28 cellular contexts compared by ENCODE assay signal in genomic region chr4:27429260-27429970, GRCh38.
DNase-seq lines count a peak whose midpoint lies in the region; ATAC-seq and TF ChIP-seq lines count a peak whose summit lies in the region.
"Had no signal": no experiment of that assay in that cellular context is flagged by ENCODE, and none has a peak within 500 bp of the region (broad histone marks: within the 10 kb centered on the region; RNA-seq: fewer than 3 reads in every experiment).

No MANE protein-coding gene starts in this region.

- H3K27ac Mint-ChIP-seq in WTC11: no peak overlapping the region
- H3K27ac Mint-ChIP-seq in immature natural killer cell: no peak overlapping the region
- H3K27ac Mint-ChIP-seq: activated CD4-positive, alpha-beta T cell treated with anti-CD3 and anti-CD28 coated beads, Interleukin-2, amount 10 ng/mL, durations not matched to agents 7 days and 5 days; activated T-cell treated with anti-CD3 and anti-CD28 coated beads, Interleukin-2, amount 50 U/mL, for 24 hours; CD4-positive, alpha-beta T cell; H9; natural killer cell treated with Interleukin-12 subunit alpha and Interleukin-12 subunit beta and Interleukin-15 and Interleukin-18, amount 100 ng/mL, for 72 hours; stimulated activated naive CD8-positive, alpha-beta T cell treated with anti-CD3 and anti-CD28 coated beads, Interleukin-15, amount 100 ng/mL, for 72 hours had no signal

- peaks cover 9% of the 10 kb centered on the region for H3K9me3 Mint-ChIP-seq in WTC11
- H3K9me3 Mint-ChIP-seq in immature natural killer cell: peaks cover 4 to 20% (median 8%) of the 10 kb centered on the region in 6 donors
- H3K9me3 Mint-ChIP-seq: H9 had no signal

- no peaks in the 10 kb centered on the region for H3K27me3 ChIP-seq in mesendoderm (ENCODE audit: insufficient read depth, low read length, poor library complexity)
- H3K27me3 ChIP-seq in dorsolateral prefrontal cortex: no peaks in the 10 kb centered on the region
- H3K27me3 ChIP-seq: body of pancreas, Peyer's patch, vagina had no signal

- H3K4ac ChIP-seq in mesendoderm (ENCODE audit: low read depth, low read length): no peak overlapping the region

- no peak overlapping the region for H4K5ac ChIP-seq in mesendoderm (ENCODE audit: low read length)

- H3K36me3 Mint-ChIP-seq in WTC11 (no peaks in the 10 kb centered on the region), immature natural killer cell (no peaks in the 10 kb centered on the region)
- H3K36me3 Mint-ChIP-seq: natural killer cell treated with Interleukin-12 subunit alpha and Interleukin-12 subunit beta and Interleukin-15 and Interleukin-18, amount 100 ng/mL, for 72 hours had no signal

- no peaks in the 10 kb centered on the region for H3K9me3 ChIP-seq in mucosa of descending colon
- H3K9me3 ChIP-seq: body of pancreas, lower lobe of right lung, Peyer's patch, vagina had no signal

- H2AK5ac ChIP-seq in mesendoderm (ENCODE audit: low read length): no peak overlapping the region

- peak; percentile 8 to 54 for DNase-seq in NCI-H524 (lab: John Stamatoyannopoulos, UW)
- no peak for DNase-seq in NCI-H524 treated with DMSO at 0.1 percent for 48 hours (lab: John Stamatoyannopoulos, UW)
- DNase-seq in WTC11 (ENCODE audit: low spot score): no peak
- DNase-seq in fibroblast of villous mesenchyme (ENCODE audit: low read depth): peak; percentile 16
- peak; percentile 6 for DNase-seq in mesendoderm
- no peak for DNase-seq in dorsolateral prefrontal cortex
- no peak for DNase-seq in immature natural killer cell
- no peak for DNase-seq in mucosa of descending colon
- DNase-seq: activated CD4-positive, alpha-beta T cell treated with anti-CD3 and anti-CD28 coated beads, Interleukin-2, amount 10 ng/mL, durations not matched to agents 7 days and 5 days; activated gamma-delta T cell treated with Interleukin-2 at 50 U/mL for 16 hours; activated T-cell treated with anti-CD3 and anti-CD28 coated beads, Interleukin-2, amount 50 U/mL, for 24 hours; body of pancreas; CD4-positive, alpha-beta T cell; DMS153; foreskin melanocyte; H9; hypothalamus; lower lobe of right lung; NCI-H2107; NCI-H526 treated with DMSO at 0.1 percent for 48 hours; Peyer's patch; small intestine; stimulated activated CD4-positive, alpha-beta T cell treated with anti-CD3 and anti-CD28 coated beads, Interleukin-1b, Interleukin-23, amount 100 ng/mL, for 48 hours; stimulated activated CD8-positive, alpha-beta memory T cell treated with anti-CD3 and anti-CD28 coated beads, Interleukin-4, amount 100 ng/mL, for 48 hours; stimulated activated naive CD8-positive, alpha-beta T cell treated with anti-CD3 and anti-CD28 coated beads, Interleukin-15, amount 100 ng/mL, for 72 hours; T1000 had no signal

- H3K23ac ChIP-seq in mesendoderm (ENCODE audit: low read length): no peak overlapping the region

- H3K36me3 ChIP-seq in mesendoderm (ENCODE audit: control insufficient read depth, insufficient read depth, low read length) (no peaks in the 10 kb centered on the region), mucosa of descending colon (ENCODE audit: low read depth) (no peaks in the 10 kb centered on the region)
- H3K36me3 ChIP-seq: lower lobe of right lung, Peyer's patch, vagina had no signal

- H3K9ac ChIP-seq in mesendoderm (ENCODE audit: low read length): no peak overlapping the region

- H3K4me3 Mint-ChIP-seq in WTC11 (no peak overlapping the region), immature natural killer cell (no peak overlapping the region)
- H3K4me3 Mint-ChIP-seq: activated CD4-positive, alpha-beta T cell treated with anti-CD3 and anti-CD28 coated beads, Interleukin-2, amount 10 ng/mL, durations not matched to agents 7 days and 5 days; activated T-cell treated with anti-CD3 and anti-CD28 coated beads, Interleukin-2, amount 50 U/mL, for 24 hours; CD4-positive, alpha-beta T cell; H9; natural killer cell treated with Interleukin-12 subunit alpha and Interleukin-12 subunit beta and Interleukin-15 and Interleukin-18, amount 100 ng/mL, for 72 hours; stimulated activated naive CD8-positive, alpha-beta T cell treated with anti-CD3 and anti-CD28 coated beads, Interleukin-15, amount 100 ng/mL, for 72 hours had no signal

- WGBS in mesendoderm (ENCODE audit: extremely low coverage, insufficient coverage, low lambda C conversion rate): no CpG with 5 or more reads among the region's 5 CpGs

- no peak overlapping the region for H4K8ac ChIP-seq in mesendoderm (ENCODE audit: low read depth, low read length)

- POLR2A ChIA-PET in WTC11 (lab: Charles Lee): no interaction called here

- H3K4me3 ChIP-seq in fibroblast of villous mesenchyme (ENCODE audit: low read depth, low read length): no peak overlapping the region
- H3K4me3 ChIP-seq in mesendoderm (ENCODE audit: low read length): no peak overlapping the region
- no peak overlapping the region for H3K4me3 ChIP-seq in dorsolateral prefrontal cortex
- H3K4me3 ChIP-seq in mucosa of descending colon: no peak overlapping the region
- H3K4me3 ChIP-seq: body of pancreas, lower lobe of right lung, Peyer's patch, vagina had no signal

- TF ChIP-seq CTCF in WTC11 (IDR thresholded peaks at IDR 0.05): no peak
- TF ChIP-seq CTCF in fibroblast of villous mesenchyme (IDR thresholded peaks at IDR 0.05; ENCODE audit: insufficient read depth, low read depth, low read length): no peak
- TF ChIP-seq CTCF in dorsolateral prefrontal cortex (IDR thresholded peaks at IDR 0.05 in 54 of 56, conservative IDR thresholded peaks at IDR 0.05 in 2 of 56; ENCODE audit: low read depth in 1 of 56, partially characterized antibody in 56 of 56): no peak
- no peak for TF ChIP-seq CTCF in mucosa of descending colon (IDR thresholded peaks at IDR 0.05)

- no peak overlapping the region for H2BK120ac ChIP-seq in mesendoderm (ENCODE audit: low read depth, low read length)

- H3K4me1 Mint-ChIP-seq in WTC11 (peaks cover 4% of the 10 kb centered on the region; the same call in 1 of the 2 replicates), immature natural killer cell (no peaks in the 10 kb centered on the region)
- H3K4me1 Mint-ChIP-seq: activated CD4-positive, alpha-beta T cell treated with anti-CD3 and anti-CD28 coated beads, Interleukin-2, amount 10 ng/mL, durations not matched to agents 7 days and 5 days; H9; stimulated activated naive CD8-positive, alpha-beta T cell treated with anti-CD3 and anti-CD28 coated beads, Interleukin-15, amount 100 ng/mL, for 72 hours had no signal

- CTCF ChIA-PET in WTC11 (lab: Charles Lee): no interaction called here

- H3K56ac ChIP-seq in mesendoderm (ENCODE audit: low read length): no peak overlapping the region

- no peaks in the 10 kb centered on the region for H3K79me2 ChIP-seq in mesendoderm (ENCODE audit: control insufficient read depth, insufficient read depth, low read length)

- no peak overlapping the region for H3K27ac ChIP-seq in mesendoderm (ENCODE audit: low read depth, low read length)
- no peak overlapping the region for H3K27ac ChIP-seq in dorsolateral prefrontal cortex
- H3K27ac ChIP-seq: body of pancreas, lower lobe of right lung, Peyer's patch, vagina had no signal

- no peak overlapping the region for H3K4me2 ChIP-seq in mesendoderm (ENCODE audit: low read length)

- no peak overlapping the region for H2BK15ac ChIP-seq in mesendoderm (replicated peaks; ENCODE audit: low read depth)

- intact Hi-C loops in dorsolateral prefrontal cortex (cut with DNase I): no loop called here
- intact Hi-C loops in mucosa of descending colon (cut with DNase I, micrococcal nuclease): no loop called here

- H3K4me1 ChIP-seq in mesendoderm (ENCODE audit: control insufficient read depth, low read depth, low read length) (no peaks in the 10 kb centered on the region), mucosa of descending colon (ENCODE audit: low read depth) (no peaks in the 10 kb centered on the region)
- H3K4me1 ChIP-seq: body of pancreas, lower lobe of right lung, Peyer's patch, vagina had no signal

- no peaks in the 10 kb centered on the region for H3K79me1 ChIP-seq in mesendoderm (ENCODE audit: low read length)

- no peak overlapping the region for H3K18ac ChIP-seq in mesendoderm (ENCODE audit: low read length)

- ATAC-seq in WTC11: 0 out of 2 replicates have a peak, but pooled peaks have one; percentile 30
- no peak for ATAC-seq in mucosa of descending colon
- ATAC-seq: body of pancreas; lower lobe of right lung; natural killer cell treated with Interleukin-12 subunit alpha and Interleukin-12 subunit beta and Interleukin-15 and Interleukin-18, amount 100 ng/mL, for 72 hours; stimulated activated naive CD8-positive, alpha-beta T cell treated with anti-CD3 and anti-CD28 coated beads, Interleukin-15, amount 100 ng/mL, for 72 hours had no signal

- no peak overlapping the region for H2BK5ac ChIP-seq in mesendoderm (ENCODE audit: low read length)

- H3K27me3 Mint-ChIP-seq in WTC11 (ENCODE audit: low read depth): no peaks in the 10 kb centered on the region
- H3K27me3 Mint-ChIP-seq in immature natural killer cell (ENCODE audit: low read depth in 3 of 3): peaks cover 0 to 1% (median 0%) of the 10 kb centered on the region in 3 donors
- H3K27me3 Mint-ChIP-seq: activated CD4-positive, alpha-beta T cell treated with anti-CD3 and anti-CD28 coated beads, Interleukin-2, amount 10 ng/mL, durations not matched to agents 7 days and 5 days; activated T-cell treated with anti-CD3 and anti-CD28 coated beads, Interleukin-2, amount 50 U/mL, for 24 hours; CD4-positive, alpha-beta T cell; natural killer cell treated with Interleukin-12 subunit alpha and Interleukin-12 subunit beta and Interleukin-15 and Interleukin-18, amount 100 ng/mL, for 72 hours; stimulated activated naive CD8-positive, alpha-beta T cell treated with anti-CD3 and anti-CD28 coated beads, Interleukin-15, amount 100 ng/mL, for 72 hours had no signal

TF ChIP-seq in WTC11, 78 proteins besides CTCF, POLR2A, EP300 and RAD21 (continues in another document):
- no peak for TF ChIP-seq SMAD3 (CRISPR knock-in tag; IDR thresholded peaks at IDR 0.05; ENCODE audit: borderline replicate concordance)
- no peak for TF ChIP-seq ZNF281 (CRISPR knock-in tag; IDR thresholded peaks at IDR 0.05)

Comparison
In these comparisons a context has a peak if more than half of its experiments do, and no peak if none do; other contexts are left out.
1. DNase-seq: peak in NCI-H524 (2 of 2), fibroblast of villous mesenchyme (single experiment) and mesendoderm (single experiment); none in NCI-H524 treated with DMSO at 0.1 percent for 48 hours (single experiment), WTC11 (single experiment), dorsolateral prefrontal cortex (0 of 10), immature natural killer cell (0 of 3) and mucosa of descending colon (0 of 3).